Comparison of ENCODE assay signal across 1 cellular context in genomic region chr13:30752991-30753616, GRCh38.
A peak's percentile ranks its signal among the peaks of the same experiment; 100 is the strongest.
TF ChIP-seq lines count a peak whose summit lies in the region.

No MANE protein-coding gene starts in this region.

TF ChIP-seq in neural cell, 6 proteins besides CTCF, POLR2A, EP300 and RAD21 (continued from another document):
- TF ChIP-seq REST (IDR thresholded peaks at IDR 0.05; ENCODE audit: borderline replicate concordance) = no peak
- TF ChIP-seq POLR2AphosphoS5 (IDR thresholded peaks at IDR 0.05) = peak; percentile 67
- TF ChIP-seq MXI1 (conservative IDR thresholded peaks at IDR 0.05; ENCODE audit: poor library complexity, severe bottlenecking) = no peak
